ENCODE assay signal across 30 cellular contexts in genomic region chr11:12071574-12071973, GRCh38.
"Had no signal": no experiment of that assay in that cellular context is flagged by ENCODE, and none has a peak within 500 bp of the region (broad histone marks: within the 10 kb centered on the region; RNA-seq: fewer than 3 reads in every experiment).

No MANE protein-coding gene starts in this region.

- H2AFZ ChIP-seq: neural progenitor cell had no signal

- H3K27me3 ChIP-seq: adrenal gland, ascending aorta, brain microvascular endothelial cell, neural progenitor cell, suprapubic skin, upper lobe of left lung had no signal

- H3K9me3 ChIP-seq: adrenal gland, ascending aorta, suprapubic skin, upper lobe of left lung had no signal

- H3K27me3 Mint-ChIP-seq: activated naive CD8-positive, alpha-beta T cell had no signal

- H3K9ac ChIP-seq: neural progenitor cell had no signal

- ATAC-seq: activated T-cell treated with anti-CD3 and anti-CD28 coated beads, Interleukin-2, amount 50 U/mL, for 4 hours; esophagus mucosa; left colon; naive thymus-derived CD8-positive, alpha-beta T cell; sciatic nerve; stimulated activated effector memory CD8-positive, alpha-beta T cell treated with anti-CD3 and anti-CD28 coated beads, Interleukin-12 subunit alpha, Interleukin-12 subunit beta, amount 100 ng/mL, for 72 hours; stimulated activated naive CD8-positive, alpha-beta T cell treated with anti-CD3 and anti-CD28 coated beads, Interleukin-15, amount 100 ng/mL, for 72 hours; WTC11 had no signal

- H3K4me2 ChIP-seq: neural progenitor cell had no signal

- H3K27ac Mint-ChIP-seq: activated naive CD8-positive, alpha-beta T cell; activated T-helper 2 cell treated with anti-CD3 and anti-CD28 coated beads, Interferon-gamma antibody, Interleukin-2, Interleukin-4, amounts not matched to agents 10 μg/mL and 5 μg/mL and 100 μg/mL, durations not matched to agents 14 hours and 24 hours and 36 hours; naive thymus-derived CD8-positive, alpha-beta T cell; neural progenitor cell; stimulated activated effector memory CD8-positive, alpha-beta T cell treated with anti-CD3 and anti-CD28 coated beads, Interleukin-12 subunit alpha, Interleukin-12 subunit beta, amount 100 ng/mL, for 72 hours; stimulated activated naive CD8-positive, alpha-beta T cell treated with anti-CD3 and anti-CD28 coated beads, Interleukin-15, amount 100 ng/mL, for 72 hours; WTC11 had no signal

- H3K27ac ChIP-seq: ascending aorta, brain microvascular endothelial cell, neural progenitor cell had no signal

- H3K4me1 Mint-ChIP-seq: stimulated activated naive CD8-positive, alpha-beta T cell treated with anti-CD3 and anti-CD28 coated beads, Interleukin-15, amount 100 ng/mL, for 72 hours had no signal

- H3K36me3 Mint-ChIP-seq: activated naive CD8-positive, alpha-beta T cell; naive thymus-derived CD8-positive, alpha-beta T cell; neural progenitor cell; stimulated activated effector memory CD8-positive, alpha-beta T cell treated with anti-CD3 and anti-CD28 coated beads, Interleukin-12 subunit alpha, Interleukin-12 subunit beta, amount 100 ng/mL, for 72 hours; WTC11 had no signal

- DNase-seq: activated CD4-positive, alpha-beta T cell treated with anti-CD3 and anti-CD28 coated beads, Interleukin-2, amount 50 U/mL, for 4 hours; activated CD8-positive, alpha-beta memory T cell treated with anti-CD3 and anti-CD28 coated beads, Interleukin-2, amount 50 U/mL, for 48 hours; activated naive CD4-positive, alpha-beta T cell; activated T-cell treated with anti-CD3 and anti-CD28 coated beads, Interleukin-2, amount 50 U/mL, for 4 hours; brain microvascular endothelial cell; caudate nucleus; dermis blood vessel endothelial cell; effector memory CD4-positive, alpha-beta T cell; foreskin melanocyte; islet precursor cell; left colon; naive thymus-derived CD8-positive, alpha-beta T cell; posterior cingulate gyrus; small intestine; stimulated activated CD4-positive, alpha-beta T cell treated with anti-CD3 and anti-CD28 coated beads, Interleukin-2, amount 100 ng/mL, for 24 hours; stimulated activated naive CD8-positive, alpha-beta T cell treated with anti-CD3 and anti-CD28 coated beads, Interleukin-15, amount 100 ng/mL, for 72 hours; T-helper 1 cell; T-helper 9 cell; upper lobe of left lung had no signal

- H3K4me3 ChIP-seq: adrenal gland, ascending aorta, lung, neural progenitor cell, suprapubic skin, upper lobe of left lung had no signal

- H3K36me3 ChIP-seq: adrenal gland, ascending aorta, brain microvascular endothelial cell, neural progenitor cell, suprapubic skin, upper lobe of left lung had no signal

- H3K4me3 Mint-ChIP-seq: activated naive CD8-positive, alpha-beta T cell; activated T-cell treated with anti-CD3 and anti-CD28 coated beads, Interleukin-2, amount 50 U/mL, for 4 hours; naive thymus-derived CD8-positive, alpha-beta T cell; neural progenitor cell; stimulated activated effector memory CD8-positive, alpha-beta T cell treated with anti-CD3 and anti-CD28 coated beads, Interleukin-12 subunit alpha, Interleukin-12 subunit beta, amount 100 ng/mL, for 72 hours; stimulated activated naive CD8-positive, alpha-beta T cell treated with anti-CD3 and anti-CD28 coated beads, Interleukin-15, amount 100 ng/mL, for 72 hours; WTC11 had no signal

- H3K9me3 Mint-ChIP-seq: activated T-cell treated with anti-CD3 and anti-CD28 coated beads, Interleukin-2, amount 50 U/mL, for 4 hours; activated T-helper 2 cell treated with anti-CD3 and anti-CD28 coated beads, Interferon-gamma antibody, Interleukin-2, Interleukin-4, amounts not matched to agents 10 μg/mL and 5 μg/mL and 100 μg/mL, durations not matched to agents 14 hours and 24 hours and 36 hours; neural progenitor cell; stimulated activated effector memory CD8-positive, alpha-beta T cell treated with anti-CD3 and anti-CD28 coated beads, Interleukin-12 subunit alpha, Interleukin-12 subunit beta, amount 100 ng/mL, for 72 hours; stimulated activated naive CD8-positive, alpha-beta T cell treated with anti-CD3 and anti-CD28 coated beads, Interleukin-15, amount 100 ng/mL, for 72 hours; WTC11 had no signal
